17 cellular contexts compared by ENCODE assay signal in genomic region chr17:40225151-40225550, GRCh38. TPM values are rescaled to one million over a fixed set of nuclear protein-coding genes. Genes with fewer than 3 reads are reported as not detected.
A peak's percentile ranks its signal among the peaks of the same experiment; 100 is the strongest.
DNase-seq lines count a peak whose midpoint lies in the region; ATAC-seq and TF ChIP-seq lines count a peak whose summit lies in the region.
"Had no signal": no experiment of that assay in that cellular context is flagged by ENCODE, and none has a peak within 500 bp of the region (broad histone marks: within the 10 kb centered on the region; RNA-seq: fewer than 3 reads in every experiment).

No MANE protein-coding gene starts in this region.

- no peak overlapping the region for H3K27ac ChIP-seq in CD4-positive, alpha-beta T cell (ENCODE audit: low read depth, low read length)
- H3K27ac ChIP-seq in fibroblast of lung (ENCODE audit: insufficient read depth, low read length) (no peak overlapping the region), spleen (peak overlapping the region in 5 of 8 donors; percentile 26 to 53 (median 40)), substantia nigra (ENCODE audit: low read depth, low read length, poor library complexity, severe bottlenecking) (no peak overlapping the region)

- TF ChIP-seq POLR2A in spleen (IDR thresholded peaks at IDR 0.05) = no peak

- H3K9ac ChIP-seq in fibroblast of lung (ENCODE audit: insufficient read depth, low read length) = no peak overlapping the region

- H2AFZ ChIP-seq in fibroblast of lung (ENCODE audit: low read length) = no peak overlapping the region

- peaks cover 39% of the 10 kb centered on the region for H3K4me1 Mint-ChIP-seq in CD4-positive, alpha-beta T cell (ENCODE audit: low read depth)
- H3K4me1 Mint-ChIP-seq in T-helper 17 cell = peaks cover 25% of the 10 kb centered on the region

- intact Hi-C loops in CD4-positive, alpha-beta T cell (cut with DNase I, micrococcal nuclease) = no loop called here
- intact Hi-C loops in spleen (cut with DNase I; ENCODE audit: low total_unique reads) = no loop called here

- CTCF ChIA-PET in CD4-positive, alpha-beta T cell (lab: Charles Lee) = interaction anchor here (1.3 kb wide), 1 partner anchor 34 kb away, joined by 3 read pairs; no protein-coding TSS in a partner anchor

- H3K9me3 ChIP-seq in CD4-positive, alpha-beta T cell (ENCODE audit: control insufficient read depth, low read length) = no peaks in the 10 kb centered on the region
- H3K9me3 ChIP-seq in T-helper 17 cell (ENCODE audit: control insufficient read depth, low read length, poor library complexity, severe bottlenecking) (no peaks in the 10 kb centered on the region), fibroblast of lung (ENCODE audit: control insufficient read depth, insufficient read depth, low read depth, low read length) (no peaks in the 10 kb centered on the region), spleen (no peaks in the 10 kb centered on the region)

- H3K27me3 ChIP-seq in CD4-positive, alpha-beta T cell (ENCODE audit: control insufficient read depth, insufficient read depth, low read length) = no peaks in the 10 kb centered on the region
- H3K27me3 ChIP-seq in fibroblast of lung (ENCODE audit: control insufficient read depth, insufficient read depth, low read length) (no peaks in the 10 kb centered on the region), spleen (replicated peaks in 1 of 7) (no peaks in the 10 kb centered on the region)

- no peak overlapping the region for H3K4me3 Mint-ChIP-seq in CD4-positive, alpha-beta T cell
- H3K4me3 Mint-ChIP-seq in T-helper 17 cell = no peak overlapping the region
- H3K4me3 Mint-ChIP-seq: activated CD4-positive, alpha-beta T cell treated with anti-CD3 and anti-CD28 coated beads for 36 hours had no signal

- peaks cover 25% of the 10 kb centered on the region for H3K36me3 Mint-ChIP-seq in CD4-positive, alpha-beta T cell (ENCODE audit: low read depth)
- peaks cover 3% of the 10 kb centered on the region for H3K36me3 Mint-ChIP-seq in T-helper 17 cell (ENCODE audit: low read depth)

- no peaks in the 10 kb centered on the region for H3K27me3 Mint-ChIP-seq in CD4-positive, alpha-beta T cell
- H3K27me3 Mint-ChIP-seq in T-helper 17 cell = no peaks in the 10 kb centered on the region
- H3K27me3 Mint-ChIP-seq: activated CD4-positive, alpha-beta T cell treated with anti-CD3 and anti-CD28 coated beads for 36 hours had no signal

- peak overlapping the region; percentile 27 for H3K27ac Mint-ChIP-seq in CD4-positive, alpha-beta T cell
- peak overlapping the region; percentile 67 for H3K27ac Mint-ChIP-seq in T-helper 17 cell

- H3K4me1 ChIP-seq in fibroblast of lung (ENCODE audit: control insufficient read depth, extremely low read depth, insufficient read depth, low read length) = peaks cover 6% of the 10 kb centered on the region
- H3K4me1 ChIP-seq in spleen = peaks cover 6 to 75% (median 37%) of the 10 kb centered on the region in 6 donors

- peak overlapping the region; percentile 57 for H3K4me2 ChIP-seq in fibroblast of lung (ENCODE audit: extremely low read depth, insufficient read depth, low read length)

- POLR2A ChIA-PET in CD4-positive, alpha-beta T cell (lab: Charles Lee) = interaction anchor here (0.7 to 0.8 kb wide), 2 partner anchors 209 to 764 kb away, joined by 3 to 4 read pairs; partner anchors contain the start of gene CDK12

- WGBS in spleen, 5 donors = 51 to 86% (median 58%) methylated on average over 1 of the region's 1 CpG

- H3K4me3 ChIP-seq in fibroblast of lung (replicated peaks in 1 of 4; ENCODE audit: control extremely low read depth in 1 of 4, insufficient read depth in 1 of 4, low read depth in 3 of 4, low read length in 4 of 4) (no peak overlapping the region), spleen (no peak overlapping the region)
- H3K4me3 ChIP-seq: GM12878 had no signal

- no peaks in the 10 kb centered on the region for H3K9me3 Mint-ChIP-seq in CD4-positive, alpha-beta T cell

- no peaks in the 10 kb centered on the region for H4K20me1 ChIP-seq in fibroblast of lung (ENCODE audit: control insufficient read depth, extremely low read depth, insufficient read depth, low read length)

- ATAC-seq in CD4-positive, alpha-beta T cell (ENCODE audit: poor library complexity) = no peak
- no peak for ATAC-seq in T-helper 17 cell
- ATAC-seq in esophagus mucosa = no peak
- ATAC-seq: activated CD4-positive, alpha-beta T cell treated with anti-CD3 and anti-CD28 coated beads for 36 hours; GM12878 had no signal

- no peak for DNase-seq in CD4-positive, alpha-beta T cell
- DNase-seq in T-helper 17 cell = no peak
- no peak for DNase-seq in fibroblast of lung (ENCODE audit: low read depth in 2 of 2)
- no peak for DNase-seq in spleen
- DNase-seq in NCI-H1436 (lab: John Stamatoyannopoulos, UW) = no peak
- DNase-seq in T-helper 1 cell = no peak
- DNase-seq in substantia nigra (lab: John Stamatoyannopoulos, UW) = no peak
- DNase-seq: activated CD4-positive, alpha-beta T cell treated with anti-CD3 and anti-CD28 coated beads for 36 hours; activated naive CD4-positive, alpha-beta T cell treated with Interleukin-2 at 50 U/mL for 16 hours; effector CD8-positive, alpha-beta T cell; left ventricle myocardium superior; NCI-H2029 treated with DMSO at 0.1 percent for 48 hours; NCI-H510A treated with DMSO at 0.1 percent for 48 hours; stimulated activated naive CD4-positive, alpha-beta T cell treated with Interleukin-2 at 50 U/mL for 16 hours; T1000 had no signal

- no peaks in the 10 kb centered on the region for H3K36me3 ChIP-seq in fibroblast of lung (ENCODE audit: control insufficient read depth, insufficient read depth, low read length)
- peaks cover 0 to 50% (median 18%) of the 10 kb centered on the region in 6 donors for H3K36me3 ChIP-seq in spleen

- TF ChIP-seq CTCF in CD4-positive, alpha-beta T cell (IDR thresholded peaks at IDR 0.05) = no peak
- TF ChIP-seq CTCF in fibroblast of lung (conservative IDR thresholded peaks at IDR 0.05 in 1 of 2, IDR thresholded peaks at IDR 0.05 in 1 of 2; ENCODE audit: low read depth in 1 of 2, low read length in 2 of 2) = no peak
- no peak for TF ChIP-seq CTCF in spleen (IDR thresholded peaks at IDR 0.05 in 8 of 11, conservative IDR thresholded peaks at IDR 0.05 in 3 of 11)

- H3K79me2 ChIP-seq in fibroblast of lung (ENCODE audit: control insufficient read depth, insufficient read depth, low read length) = peaks cover 48% of the 10 kb centered on the region

RNA-seq across cellular contexts. Expression of gene WIPF2, which starts 6.0 kb away (rescaled TPM):
- total RNA-seq in CD4-positive, alpha-beta T cell = 10 to 100 TPM; 17.3 to 21.3 TPM
- total RNA-seq in T-helper 17 cell (10 to 100 TPM; 26.4 to 33.1 TPM), fibroblast of lung (4.6 and 7.6 TPM in 2 replicates), spleen (10 to 100 TPM; 16.9 to 43.2 (median 29.7) TPM), esophagus mucosa (27.2 TPM)
- polyA plus RNA-seq in fibroblast of lung (9.1 and 11.1 TPM in 2 replicates), spleen (10 to 100 TPM in 1 of 3 donors, 1 to 10 TPM in 2; 3.7 to 11.3 (median 4.7) TPM)
- polyA plus RNA-seq in fibroblast of lung (2012) = 19.8 and 23.5 TPM in 2 replicates
- 13.3 and 31.0 TPM in 2 replicates for polyA minus RNA-seq in fibroblast of lung (ENCODE audit: low replicate concordance)

RNA-seq across cellular contexts. Expression of gene RAPGEFL1, which starts 47.9 kb away (rescaled TPM):
- total RNA-seq in CD4-positive, alpha-beta T cell = 1 to 10 TPM; 7.7 to 9.4 TPM
- total RNA-seq in T-helper 17 cell (10 to 100 TPM in 1 of 2 donors, 1 to 10 TPM in 1; 6.9 to 10.5 TPM), fibroblast of lung (1.2 and 1.3 TPM in 2 replicates), spleen (10 to 100 TPM in 2 of 7 donors, 1 to 10 TPM in 5; 5.1 to 12.7 (median 9.5) TPM), esophagus mucosa (112 TPM)
- polyA plus RNA-seq in fibroblast of lung (1.6 and 1.7 TPM in 2 replicates), spleen (1 to 10 TPM; 2.9 to 5.9 (median 3.3) TPM)
- 1.1 and 1.8 TPM in 2 replicates for polyA plus RNA-seq in fibroblast of lung (2012)
- polyA minus RNA-seq in fibroblast of lung (ENCODE audit: low replicate concordance) = 5.5 and 10.5 TPM in 2 replicates

Comparison
In these comparisons a context has a peak if more than half of its experiments do, and no peak if none do; other contexts are left out.
1. H3K27ac ChIP-seq: peak in spleen (5 of 8); none in CD4-positive, alpha-beta T cell (single experiment), fibroblast of lung (single experiment) and substantia nigra (single experiment).